9 cellular contexts compared by ENCODE assay signal in genomic region chr10:70131560-70131937, GRCh38. TPM values are rescaled to one million over a fixed set of nuclear protein-coding genes. Genes with fewer than 3 reads are reported as not detected.
DNase-seq lines count a peak whose midpoint lies in the region; ATAC-seq and TF ChIP-seq lines count a peak whose summit lies in the region.
"Had no signal": no experiment of that assay in that cellular context is flagged by ENCODE, and none has a peak within 500 bp of the region (broad histone marks: within the 10 kb centered on the region; RNA-seq: fewer than 3 reads in every experiment).

No MANE protein-coding gene starts in this region.

- H3K4me1 Mint-ChIP-seq in activated naive CD8-positive, alpha-beta T cell treated with anti-CD3 and anti-CD28 coated beads, Interleukin-2, amount 50 U/mL, for 24 hours, result peaks cover 25% of the 10 kb centered on the region

- no peak for TF ChIP-seq RAD21 in liver (IDR thresholded peaks at IDR 0.05)

- peak overlapping the region in 10 of 12 donors; percentile 59 to 84 (median 78) for H3K4me3 ChIP-seq in heart left ventricle
- peak overlapping the region in 2 of 3 donors; percentile 70 to 75 for H3K4me3 ChIP-seq in liver (ENCODE audit: low read depth in 1 of 3, low read length in 3 of 3)
- H3K4me3 ChIP-seq in upper lobe of left lung, result peak overlapping the region in 3 of 4 donors; percentile 65 to 73 (median 66)

- WGBS in heart left ventricle, 4 donors, result 93 to 97% (median 96%) methylated on average over 3 to 4 of the region's 4 CpGs
- 70% methylated on average over 4 of the region's 4 CpGs for WGBS in liver
- WGBS in upper lobe of left lung, 2 donors, result 91 to 100% methylated on average over 2 to 4 of the region's 4 CpGs

- DNase-seq in heart left ventricle (no peak), Right ventricle myocardium superior (no peak), upper lobe of left lung (no peak), germinal center (ENCODE audit: low spot score) (no peak)
- DNase-seq in activated naive CD8-positive, alpha-beta T cell treated with anti-CD3 and anti-CD28 coated beads, Interleukin-2, amount 50 U/mL, for 24 hours, result no peak

- H3K27ac ChIP-seq in heart left ventricle (peak overlapping the region in 8 of 12 donors; percentile 15 to 92 (median 86)), liver (ENCODE audit: low read depth in 1 of 2, low read length in 2 of 2) (no peak overlapping the region), upper lobe of left lung (peak overlapping the region; percentile 73 to 88 (median 82))
- H3K27ac ChIP-seq: parathyroid adenoma had no signal

- H3K27me3 ChIP-seq in heart left ventricle, result no peaks in the 10 kb centered on the region
- no peaks in the 10 kb centered on the region for H3K27me3 ChIP-seq in liver (ENCODE audit: control insufficient read depth in 4 of 4, insufficient read depth in 4 of 4, low read length in 3 of 4)
- H3K27me3 ChIP-seq in upper lobe of left lung, result no peaks in the 10 kb centered on the region

- intact Hi-C loops in heart left ventricle (cut with DNase I), result no loop called here
- intact Hi-C loops in Right ventricle myocardium superior (cut with DNase I), result no loop called here

- H3K9me3 ChIP-seq in heart left ventricle, result no peaks in the 10 kb centered on the region
- no peaks in the 10 kb centered on the region for H3K9me3 ChIP-seq in liver (ENCODE audit: control insufficient read depth in 4 of 4, low read length in 3 of 4)
- no peaks in the 10 kb centered on the region for H3K9me3 ChIP-seq in upper lobe of left lung

- H3K36me3 ChIP-seq in heart left ventricle (peaks cover 0 to 10% (median 3%) of the 10 kb centered on the region in 9 donors), liver (ENCODE audit: control insufficient read depth in 4 of 4, insufficient read depth in 3 of 4, low read depth in 1 of 4, low read length in 3 of 4) (no peaks in the 10 kb centered on the region), upper lobe of left lung (no peaks in the 10 kb centered on the region)

- no peak for TF ChIP-seq CTCF in heart left ventricle (IDR thresholded peaks at IDR 0.05)
- TF ChIP-seq CTCF in liver (IDR thresholded peaks at IDR 0.05; ENCODE audit: low read depth, low read length, missing input control), result no peak
- TF ChIP-seq CTCF in upper lobe of left lung (IDR thresholded peaks at IDR 0.05), result no peak

- TF ChIP-seq EP300 in upper lobe of left lung (IDR thresholded peaks at IDR 0.05), result no peak

- H3K27ac Mint-ChIP-seq in activated naive CD8-positive, alpha-beta T cell treated with anti-CD3 and anti-CD28 coated beads, Interleukin-2, amount 50 U/mL, for 24 hours, result peak overlapping the region; percentile 91

- ATAC-seq in heart left ventricle (peak in 1 of 4 donors; percentile 7), Right ventricle myocardium superior (ENCODE audit: poor library complexity) (no peak), upper lobe of left lung (ENCODE audit: low FRiP score in 2 of 2) (peak in 1 of 2 donors; percentile 7), GM18861 (IDR thresholded peaks at IDR 0.05; ENCODE audit: unreplicated experiment) (no peak), GM18873 (IDR thresholded peaks at IDR 0.05; ENCODE audit: low FRiP score, unreplicated experiment) (no peak)
- no peak for ATAC-seq in activated naive CD8-positive, alpha-beta T cell treated with anti-CD3 and anti-CD28 coated beads, Interleukin-2, amount 50 U/mL, for 24 hours

- H3K9me3 Mint-ChIP-seq in activated naive CD8-positive, alpha-beta T cell treated with anti-CD3 and anti-CD28 coated beads, Interleukin-2, amount 50 U/mL, for 24 hours, result no peaks in the 10 kb centered on the region

- H3K4me1 ChIP-seq in heart left ventricle (peaks cover 0 to 28% (median 19%) of the 10 kb centered on the region in 12 donors), liver (ENCODE audit: control insufficient read depth in 4 of 4, insufficient read depth in 4 of 4, low read length in 3 of 4) (peaks cover 2 to 20% (median 10%) of the 10 kb centered on the region in 4 donors), upper lobe of left lung (peaks cover 9 to 27% (median 14%) of the 10 kb centered on the region in 4 donors)
- H3K4me1 ChIP-seq: parathyroid adenoma had no signal

- no peak overlapping the region for H3K9ac ChIP-seq in liver (ENCODE audit: low read depth in 1 of 2, low read length in 2 of 2)
- H3K9ac ChIP-seq: parathyroid adenoma had no signal

- no peak for TF ChIP-seq POLR2A in heart left ventricle (IDR thresholded peaks at IDR 0.05)
- TF ChIP-seq POLR2A in upper lobe of left lung (IDR thresholded peaks at IDR 0.05), result no peak

- H3K36me3 Mint-ChIP-seq in activated naive CD8-positive, alpha-beta T cell treated with anti-CD3 and anti-CD28 coated beads, Interleukin-2, amount 50 U/mL, for 24 hours (ENCODE audit: low read depth), result peaks cover 2% of the 10 kb centered on the region

- H3K4me3 Mint-ChIP-seq in activated naive CD8-positive, alpha-beta T cell treated with anti-CD3 and anti-CD28 coated beads, Interleukin-2, amount 50 U/mL, for 24 hours, result peak overlapping the region; percentile 86

- H3K27me3 Mint-ChIP-seq in activated naive CD8-positive, alpha-beta T cell treated with anti-CD3 and anti-CD28 coated beads, Interleukin-2, amount 50 U/mL, for 24 hours, result no peaks in the 10 kb centered on the region

TF ChIP-seq in liver, 16 proteins besides CTCF, POLR2A, EP300 and RAD21 (continues in another document):
- TF ChIP-seq YY1 (IDR thresholded peaks at IDR 0.05) (no peak), FOXA2 (IDR thresholded peaks at IDR 0.05) (no peak), ZBTB33 (IDR thresholded peaks at IDR 0.05) (no peak), SP1 (IDR thresholded peaks at IDR 0.05) (no peak), REST (IDR thresholded peaks at IDR 0.05) (no peak), GABPA (IDR thresholded peaks at IDR 0.05 in 1 of 2, conservative IDR thresholded peaks at IDR 0.05 in 1 of 2) (no peak), EGR1 (IDR thresholded peaks at IDR 0.05; ENCODE audit: low read depth in 2 of 2) (no peak), MAX (IDR thresholded peaks at IDR 0.05) (no peak), ATF3 (IDR thresholded peaks at IDR 0.05) (no peak), NR2F2 (IDR thresholded peaks at IDR 0.05) (no peak)

RNA-seq across cellular contexts. Expression of gene AIFM2, which starts 1.1 kb away (rescaled TPM):
- total RNA-seq in heart left ventricle, result 10 to 100 TPM; 12.9 to 23.8 (median 15.5) TPM
- 10 to 100 TPM; 21.6 to 31.8 TPM for polyA plus RNA-seq in heart left ventricle
- 20.2 TPM for total RNA-seq in Right ventricle myocardium superior
- 1 to 10 TPM; 5.0 to 9.5 TPM for total RNA-seq in liver
- 10 to 100 TPM in 1 of 2 donors, 1 to 10 TPM in 1; 9.8 to 20.3 TPM for polyA plus RNA-seq in liver
- 10 to 100 TPM; 12.0 to 21.0 (median 17.2) TPM for total RNA-seq in upper lobe of left lung

RNA-seq across cellular contexts. Expression of gene TYSND1, which starts 15.0 kb away (rescaled TPM):
- 1 to 10 TPM; 3.9 to 9.6 (median 5.4) TPM for total RNA-seq in heart left ventricle
- 1 to 10 TPM; 2.5 to 4.3 TPM for polyA plus RNA-seq in heart left ventricle
- 5.9 TPM for total RNA-seq in Right ventricle myocardium superior
- 10 to 100 TPM in 1 of 2 donors, 1 to 10 TPM in 1; 9.5 to 11.3 TPM for total RNA-seq in liver
- polyA plus RNA-seq in liver, result 1 to 10 TPM; 3.9 to 4.9 TPM
- 10 to 100 TPM in 5 of 6 donors, 1 to 10 TPM in 1; 9.1 to 23.0 (median 15.7) TPM for total RNA-seq in upper lobe of left lung

RNA-seq across cellular contexts. Expression of gene SAR1A, which starts 38.8 kb away (rescaled TPM):
- total RNA-seq in heart left ventricle (100 to 1,000 TPM in 2 of 9 donors, 10 to 100 TPM in 7; 47.6 to 117 (median 88.6) TPM), Right ventricle myocardium superior (72.7 TPM), liver (10 to 100 TPM; 58.0 to 58.4 TPM), upper lobe of left lung (100 to 1,000 TPM in 4 of 6 donors, 10 to 100 TPM in 2; 34.3 to 130 (median 112) TPM)
- polyA plus RNA-seq in heart left ventricle (10 to 100 TPM; 28.7 to 67.8 TPM), liver (10 to 100 TPM; 34.9 to 45.2 TPM)

Comparison
In these comparisons a context has a peak if more than half of its experiments do, and no peak if none do; other contexts are left out.
1. H3K27ac ChIP-seq: peak in heart left ventricle (8 of 12) and upper lobe of left lung (4 of 4); none in liver (0 of 2).
2. Peak in every context shown above with its lines, with median percentiles within 50 percentile points of each other: H3K4me3 ChIP-seq.